In genomic region chr15:45496658-45497057, GRCh38 we compare ENCODE assay signal across 23 cellular contexts. TPM values are rescaled to one million over a fixed set of nuclear protein-coding genes. Genes with fewer than 3 reads are reported as not detected.
DNase-seq lines count a peak whose midpoint lies in the region; ATAC-seq, FAIRE-seq and TF ChIP-seq lines count a peak whose summit lies in the region.
"Had no signal": no experiment of that assay in that cellular context is flagged by ENCODE, and none has a peak within 500 bp of the region (broad histone marks: within the 10 kb centered on the region; RNA-seq: fewer than 3 reads in every experiment).

No MANE protein-coding gene starts in this region.

- no peaks in the 10 kb centered on the region for H3K4me1 ChIP-seq in A549
- no peaks in the 10 kb centered on the region for H3K4me1 ChIP-seq in HEK293 (ENCODE audit: control insufficient read depth, insufficient read depth, low read length)
- H3K4me1 ChIP-seq in prostate gland (replicated peaks): no peaks in the 10 kb centered on the region
- H3K4me1 ChIP-seq: BE2C, BLaER1, Caco-2 had no signal

- no peak for DNase-seq in A549 (ENCODE audit: low read depth in 1 of 2, low spot score in 1 of 2)
- no peak for DNase-seq in prostate gland (ENCODE audit: low spot score)
- no peak for DNase-seq in D721Med (ENCODE audit: insufficient read length, low spot score)
- DNase-seq: ACHN; BE2C; C1 segment of cervical spinal cord; Caco-2; Calu3; CD4-positive, alpha-beta T cell; CD8-positive, alpha-beta T cell; DMS 273 treated with DMSO at 0.1 percent for 48 hours; DMS153; DMS53; DMS79; DND-41; EL; GDM1 had no signal

- TF ChIP-seq EP300 in A549 (IDR thresholded peaks at IDR 0.05): no peak

- POLR2A ChIA-PET in A549 (lab: Yijun Ruan, JAX) (no interaction called here), HEK293 (lab: Yijun Ruan, JAX) (no interaction called here)

- H3K4me2 ChIP-seq in A549: no peak overlapping the region
- H3K4me2 ChIP-seq: BLaER1 had no signal

- FAIRE-seq in A549 (lab: Jason Lieb, UNC) (no peak), D721Med (lab: Jason Lieb, UNC) (no peak)
- FAIRE-seq: GM12878, GM12892 had no signal

- TF ChIP-seq CTCF in A549 (IDR thresholded peaks at IDR 0.05) (no peak), HEK293 (tag by site-specific recombination; IDR thresholded peaks at IDR 0.05) (no peak), prostate gland (IDR thresholded peaks at IDR 0.05) (no peak), D721Med (IDR thresholded peaks at IDR 0.05; ENCODE audit: insufficient read depth, missing control alignments) (no peak)

- H3K27me3 ChIP-seq in prostate gland (replicated peaks; ENCODE audit: insufficient read depth): no peaks in the 10 kb centered on the region
- H3K27me3 ChIP-seq: BLaER1 had no signal

- no peak for TF ChIP-seq RAD21 in A549 (conservative IDR thresholded peaks at IDR 0.05 in 1 of 2, IDR thresholded peaks at IDR 0.05 in 1 of 2)

- intact Hi-C loops in prostate gland (cut with DNase I): no loop called here

- TF ChIP-seq POLR2A in A549 (IDR thresholded peaks at IDR 0.05; ENCODE audit: low read length): no peak
- no peak for TF ChIP-seq POLR2A in prostate gland (IDR thresholded peaks at IDR 0.05)

- WGBS in A549 (ENCODE audit: missing lambda C conversion rate): 68% methylated on average over 2 of the region's 2 CpGs
- 90% methylated on average over 2 of the region's 2 CpGs for WGBS in prostate gland

- H3K27ac ChIP-seq in A549: no peak overlapping the region
- H3K27ac ChIP-seq in HEK293 (ENCODE audit: extremely low read depth, low read depth, low read length): no peak overlapping the region
- H3K27ac ChIP-seq in prostate gland: peak overlapping the region; percentile 45 to 62
- H3K27ac ChIP-seq: 22Rv1, BLaER1 had no signal

- no peaks in the 10 kb centered on the region for H3K36me3 ChIP-seq in HEK293 (ENCODE audit: control insufficient read depth in 2 of 2, insufficient read depth in 1 of 2, low read length in 2 of 2)
- no peaks in the 10 kb centered on the region for H3K36me3 ChIP-seq in prostate gland
- H3K36me3 ChIP-seq: BE2C, BLaER1 had no signal

- no peak overlapping the region for H3K4me3 ChIP-seq in A549
- no peak overlapping the region for H3K4me3 ChIP-seq in HEK293 (ENCODE audit: low read depth, low read length)
- no peak overlapping the region for H3K4me3 ChIP-seq in prostate gland
- H3K4me3 ChIP-seq: BLaER1, GM12878 had no signal

- H3K9me3 ChIP-seq in A549: no peaks in the 10 kb centered on the region
- H3K9me3 ChIP-seq in HEK293 (ENCODE audit: control insufficient read depth, insufficient read depth, low read depth, low read length): no peaks in the 10 kb centered on the region
- H3K9me3 ChIP-seq in prostate gland: no peaks in the 10 kb centered on the region
- H3K9me3 ChIP-seq: BE2C, BLaER1, Caco-2 had no signal

- CTCF ChIA-PET in A549 (lab: Yijun Ruan, JAX): interaction anchor here (0.8 to 1.2 kb wide), 2 partner anchors 39 to 293 kb away, joined by 3 read pairs; no protein-coding TSS in a partner anchor
- CTCF ChIA-PET in HEK293 (lab: Yijun Ruan, JAX): no interaction called here

- ATAC-seq in A549 (no peak), GM21526 (IDR thresholded peaks at IDR 0.05; ENCODE audit: low FRiP score, unreplicated experiment) (no peak)
- ATAC-seq: CD8-positive, alpha-beta T cell; GM12878 had no signal

TF ChIP-seq in A549, 52 proteins besides CTCF, POLR2A, EP300 and RAD21:
- no peak for TF ChIP-seq ZSCAN20 (CRISPR knock-in tag; IDR thresholded peaks at IDR 0.05)
- TF ChIP-seq RNF2 (IDR thresholded peaks at IDR 0.05; ENCODE audit: borderline replicate concordance, low read depth): no peak
- TF ChIP-seq GATA3 (IDR thresholded peaks at IDR 0.05; ENCODE audit: borderline replicate concordance): no peak
- peak; percentile 19; the same call in 1 of the 2 replicates for TF ChIP-seq ZC3H11A (IDR thresholded peaks at IDR 0.05)
TF ChIP-seq in A549: peak in this region for 1.

TF ChIP-seq in HEK293, 187 proteins besides CTCF, POLR2A, EP300 and RAD21 (continues in another document):
- TF ChIP-seq ZNF777 (tag by site-specific recombination; IDR thresholded peaks at IDR 0.05; ENCODE audit: borderline replicate concordance) (no peak), ZNF350 (tag by site-specific recombination; IDR thresholded peaks at IDR 0.05) (no peak), GFI1B (tag by site-specific recombination; IDR thresholded peaks at IDR 0.05) (no peak), ZNF518A (tag by site-specific recombination; conservative IDR thresholded peaks at IDR 0.05; ENCODE audit: low read depth) (peak; percentile 79), ZBTB8A (tag by site-specific recombination; IDR thresholded peaks at IDR 0.05) (0 out of 2 replicates have a peak, but pooled peaks have one; percentile 27), ZNF623 (tag by site-specific recombination; IDR thresholded peaks at IDR 0.05) (peak; percentile 46; the same call in 1 of the 2 replicates), SP2 (tag by site-specific recombination; IDR thresholded peaks at IDR 0.05) (no peak), ZSCAN5A (tag by site-specific recombination; IDR thresholded peaks at IDR 0.05) (no peak), ZNF555 (tag by site-specific recombination; conservative IDR thresholded peaks at IDR 0.05) (peak; percentile 55), ZNF426 (tag by site-specific recombination; IDR thresholded peaks at IDR 0.05) (peak; percentile 63), ZNF664 (tag by site-specific recombination; IDR thresholded peaks at IDR 0.05) (0 out of 2 replicates have a peak, but pooled peaks have one; percentile 32), ZNF394 (tag by site-specific recombination; IDR thresholded peaks at IDR 0.05; ENCODE audit: borderline replicate concordance) (peak; percentile 84)

RNA-seq across cellular contexts. Expression of gene SLC30A4, which starts 25.9 kb away (rescaled TPM):
- polyA plus RNA-seq in A549 (2011; rRNA removed) (3.1 and 3.8 TPM in 2 replicates), A549 (2017; fragmentation: RNase III; extraction: RNeasy Plus Mini Kit Qiagen cat#74134 plus additional on column Dnase treatment) (2.1 to 2.7 TPM (median 2.2 TPM) in 3 replicates)
- polyA plus RNA-seq in A549 (2012; cell fraction: cytosol; rRNA removed): 1.3 and 1.4 TPM in 2 replicates
- polyA plus RNA-seq in A549 (2012; cell fraction: nucleus; rRNA removed): 0.35 and 0.65 TPM in 2 replicates
- polyA minus RNA-seq in A549 (2011; rRNA and poly(A)+ RNA removed): 6.2 and 6.3 TPM in 2 replicates
- total RNA-seq in prostate gland: 100 to 1,000 TPM in 1 of 2 donors, 10 to 100 TPM in 1; 42.9 to 233 TPM

Comparison
In these comparisons a context has a peak if more than half of its experiments do, and no peak if none do; other contexts are left out.
1. H3K27ac ChIP-seq: peak in prostate gland (2 of 2); none in A549 (0 of 2) and HEK293 (single experiment).